In genomic region chr5:145680744-145681143, GRCh38 we compare ENCODE assay signal across 2 cellular contexts.
TF ChIP-seq lines count a peak whose summit lies in the region.

No MANE protein-coding gene starts in this region.

TF ChIP-seq in IMR-90, 13 proteins besides CTCF, POLR2A, EP300 and RAD21:
- TF ChIP-seq RCOR1 (IDR thresholded peaks at IDR 0.05; ENCODE audit: insufficient replicate concordance, low read length): no peak
- no peak for TF ChIP-seq MXI1 (IDR thresholded peaks at IDR 0.05; ENCODE audit: borderline replicate concordance, low read depth, low read length)
- TF ChIP-seq RFX5 (IDR thresholded peaks at IDR 0.05; ENCODE audit: low read depth, low read length): no peak
- no peak for TF ChIP-seq SMC3 (IDR thresholded peaks at IDR 0.05; ENCODE audit: low read depth, low read length)
- TF ChIP-seq BHLHE40 (IDR thresholded peaks at IDR 0.05; ENCODE audit: low read depth, low read length): no peak
- no peak for TF ChIP-seq NFE2L2 (IDR thresholded peaks at IDR 0.05; ENCODE audit: low read depth, low read length)
- no peak for TF ChIP-seq USF2 (IDR thresholded peaks at IDR 0.05; ENCODE audit: low read depth, low read length)
- TF ChIP-seq MAFK (IDR thresholded peaks at IDR 0.05; ENCODE audit: low read depth, low read length): no peak
- TF ChIP-seq FOS (IDR thresholded peaks at IDR 0.05; ENCODE audit: low read depth, low read length): no peak
- no peak for TF ChIP-seq CHD1 (IDR thresholded peaks at IDR 0.05; ENCODE audit: low read depth, low read length)
- TF ChIP-seq CEBPB (IDR thresholded peaks at IDR 0.05; ENCODE audit: low read depth, low read length): no peak
- TF ChIP-seq ELK1 (IDR thresholded peaks at IDR 0.05; ENCODE audit: borderline replicate concordance, low read depth, low read length): no peak
- no peak for TF ChIP-seq MAZ (IDR thresholded peaks at IDR 0.05; ENCODE audit: borderline replicate concordance, low read depth, low read length)
TF ChIP-seq in IMR-90: peak in this region for 0.

TF ChIP-seq in HEK293T, 16 proteins besides CTCF, POLR2A, EP300 and RAD21:
- TF ChIP-seq TARDBP (IDR thresholded peaks at IDR 0.05) (no peak), ARNT (IDR thresholded peaks at IDR 0.05) (no peak), FOXM1 (IDR thresholded peaks at IDR 0.05; ENCODE audit: borderline replicate concordance) (no peak), BHLHE40 (IDR thresholded peaks at IDR 0.05; ENCODE audit: borderline replicate concordance) (no peak), HDGF (IDR thresholded peaks at IDR 0.05; ENCODE audit: borderline replicate concordance) (no peak), L3MBTL2 (conservative IDR thresholded peaks at IDR 0.05) (no peak), SP1 (IDR thresholded peaks at IDR 0.05) (no peak), PKNOX1 (IDR thresholded peaks at IDR 0.05) (no peak), ZNF384 (IDR thresholded peaks at IDR 0.05) (no peak), SUZ12 (IDR thresholded peaks at IDR 0.05) (no peak), FOXK2 (IDR thresholded peaks at IDR 0.05) (no peak), LEF1 (IDR thresholded peaks at IDR 0.05; ENCODE audit: borderline replicate concordance) (no peak), ELF4 (IDR thresholded peaks at IDR 0.05) (no peak), FOXA1 (IDR thresholded peaks at IDR 0.05) (no peak), NFRKB (IDR thresholded peaks at IDR 0.05) (no peak)
